Comparison of ENCODE assay signal across 7 cellular contexts in genomic region chr1:200029624-200030074, GRCh38. TPM values are rescaled to one million over a fixed set of nuclear protein-coding genes. Genes with fewer than 3 reads are reported as not detected.
DNase-seq lines count a peak whose midpoint lies in the region; ATAC-seq and TF ChIP-seq lines count a peak whose summit lies in the region.

No MANE protein-coding gene starts in this region.

- H3K27me3 Mint-ChIP-seq in HFFc6 (ENCODE audit: insufficient read depth): peaks cover 31% of the 10 kb centered on the region; the same call in 1 of the 2 replicates
- H3K27me3 Mint-ChIP-seq in T-cell: peaks cover 34 to 54% of the 10 kb centered on the region in 2 donors

- no CpG with 5 or more reads among the region's 21 CpGs for WGBS in iPS DF 6.9 (ENCODE audit: insufficient coverage, insufficient read length)

- peak overlapping the region; percentile 86; the same call in 1 of the 2 replicates for H3K4me3 ChIP-seq in iPS DF 6.9 (ENCODE audit: low read length)
- peak overlapping the region; percentile 48 to 72 (median 56) for H3K4me3 ChIP-seq in skeletal muscle tissue (ENCODE audit: low read length in 3 of 3)

- H3K27me3 ChIP-seq in iPS DF 6.9 (ENCODE audit: control insufficient read depth, insufficient read depth, low read length) (peaks cover 9% of the 10 kb centered on the region; the same call in 1 of the 2 replicates), skeletal muscle tissue (ENCODE audit: control insufficient read depth in 3 of 3, insufficient read depth in 3 of 3, low read length in 3 of 3) (peaks cover 50 to 63% (median 56%) of the 10 kb centered on the region in 3 donors)

- H3K36me3 Mint-ChIP-seq in HFFc6 (ENCODE audit: low read depth): no peaks in the 10 kb centered on the region
- no peaks in the 10 kb centered on the region for H3K36me3 Mint-ChIP-seq in T-cell

- H3K4me3 Mint-ChIP-seq in HFFc6 (peak overlapping the region; percentile 85), T-cell (peak overlapping the region in 2 of 3 donors; percentile 39 to 65)

- H3K9ac ChIP-seq in skeletal muscle tissue (ENCODE audit: low read depth in 1 of 3, low read length in 3 of 3): peak overlapping the region in 1 of 3 donors; percentile 66

- no peaks in the 10 kb centered on the region for H3K9me3 ChIP-seq in iPS DF 6.9 (ENCODE audit: control insufficient read depth, insufficient read depth, low read length)
- H3K9me3 ChIP-seq in skeletal muscle tissue (ENCODE audit: control insufficient read depth in 3 of 3, low read length in 3 of 3): no peaks in the 10 kb centered on the region

- no peak for TF ChIP-seq CTCF in HFFc6 (IDR thresholded peaks at IDR 0.05)

- H3K27ac ChIP-seq in iPS DF 6.9 (ENCODE audit: low read length) (no peak overlapping the region), skeletal muscle tissue (ENCODE audit: low read depth, low read length) (no peak overlapping the region)

- ATAC-seq in T-cell (replicated peaks in 1 of 4) (no peak), HG02981 (IDR thresholded peaks at IDR 0.05; ENCODE audit: unreplicated experiment) (no peak)

- H3K4me1 Mint-ChIP-seq in HFFc6 (ENCODE audit: low read depth) (peaks cover 5% of the 10 kb centered on the region; the same call in 1 of the 2 replicates), T-cell (peaks cover 8 to 16% (median 15%) of the 10 kb centered on the region in 3 donors)

- no peak for DNase-seq in HFFc6
- no peak for DNase-seq in T-cell
- DNase-seq in iPS DF 6.9 (ENCODE audit: low read depth, low spot score): no peak
- DNase-seq in foreskin melanocyte: no peak
- DNase-seq in NCI-H146 treated with DMSO at 0.1 percent for 48 hours (lab: John Stamatoyannopoulos, UW; ENCODE audit: unreplicated experiment): no peak

- H3K27ac Mint-ChIP-seq in HFFc6: no peak overlapping the region
- H3K27ac Mint-ChIP-seq in T-cell: no peak overlapping the region

- CTCF ChIA-PET in T-cell (lab: Charles Lee): no interaction called here

- POLR2A ChIA-PET in T-cell (lab: Charles Lee): interaction anchor here in 1 of 2 donors (0.6 kb wide), 1 partner anchor 272 kb away, joined by 3 read pairs; no protein-coding TSS in a partner anchor

- H3K4me1 ChIP-seq in iPS DF 6.9 (ENCODE audit: control insufficient read depth, insufficient read depth, low read length): peaks cover 6% of the 10 kb centered on the region
- H3K4me1 ChIP-seq in skeletal muscle tissue (ENCODE audit: control insufficient read depth in 3 of 3, insufficient read depth in 3 of 3, low read length in 3 of 3): peaks cover 3 to 13% (median 8%) of the 10 kb centered on the region in 3 donors

- H3K36me3 ChIP-seq in iPS DF 6.9 (ENCODE audit: control insufficient read depth, insufficient read depth, low read length) (no peaks in the 10 kb centered on the region), skeletal muscle tissue (ENCODE audit: control insufficient read depth in 3 of 3, insufficient read depth in 3 of 3, low read length in 3 of 3) (no peaks in the 10 kb centered on the region)

- no peaks in the 10 kb centered on the region for H3K9me3 Mint-ChIP-seq in HFFc6
- H3K9me3 Mint-ChIP-seq in T-cell: no peaks in the 10 kb centered on the region

RNA-seq across cellular contexts. Expression of gene NR5A2, which starts 2.1 kb away (rescaled TPM):
- 1 to 10 TPM in 3 of 6 experiments, under 1 TPM in 3; 0.09 to 1.9 (median 0.97) TPM for total RNA-seq in HFFc6 (2021; fragmentation: NEBNext Ultra II Directional; extraction: Animal tissue kit (Norgen Biotek cat#: 25700))
- total RNA-seq in T-cell: under 1 TPM in 2 of 5 donors, not detected in 3; 0.15 to 0.19 TPM
- total RNA-seq in skeletal muscle tissue: 4.2 TPM
